In genomic region chr18:32328379-32328778, GRCh38 we compare ENCODE assay signal across 1 cellular context.
TF ChIP-seq lines count a peak whose summit lies in the region.

No MANE protein-coding gene starts in this region.

TF ChIP-seq in IMR-90, 13 proteins besides CTCF, POLR2A, EP300 and RAD21:
- TF ChIP-seq MAZ (IDR thresholded peaks at IDR 0.05; ENCODE audit: borderline replicate concordance, low read depth, low read length) (no peak), NFE2L2 (IDR thresholded peaks at IDR 0.05; ENCODE audit: low read depth, low read length) (peak; percentile 53; the same call in 1 of the 2 replicates), CHD1 (IDR thresholded peaks at IDR 0.05; ENCODE audit: low read depth, low read length) (no peak), SMC3 (IDR thresholded peaks at IDR 0.05; ENCODE audit: low read depth, low read length) (no peak), MAFK (IDR thresholded peaks at IDR 0.05; ENCODE audit: low read depth, low read length) (no peak), CEBPB (IDR thresholded peaks at IDR 0.05; ENCODE audit: low read depth, low read length) (no peak), BHLHE40 (IDR thresholded peaks at IDR 0.05; ENCODE audit: low read depth, low read length) (no peak), RFX5 (IDR thresholded peaks at IDR 0.05; ENCODE audit: low read depth, low read length) (no peak), FOS (IDR thresholded peaks at IDR 0.05; ENCODE audit: low read depth, low read length) (peak; percentile 66), ELK1 (IDR thresholded peaks at IDR 0.05; ENCODE audit: borderline replicate concordance, low read depth, low read length) (no peak), RCOR1 (IDR thresholded peaks at IDR 0.05; ENCODE audit: insufficient replicate concordance, low read length) (no peak), MXI1 (IDR thresholded peaks at IDR 0.05; ENCODE audit: borderline replicate concordance, low read depth, low read length) (no peak)
